ENCODE assay signal across 1 cellular context in genomic region chr6:5082487-5083306, GRCh38.
TF ChIP-seq lines count a peak whose summit lies in the region.

No MANE protein-coding gene starts in this region.

TF ChIP-seq in HepG2, 621 proteins besides CTCF, POLR2A, EP300 and RAD21 (continued from another document and continues in another):
- TF ChIP-seq ZNF704 (CRISPR knock-in tag; IDR thresholded peaks at IDR 0.05; ENCODE audit: borderline replicate concordance) (no peak), ZFP41 (CRISPR knock-in tag; IDR thresholded peaks at IDR 0.05; ENCODE audit: borderline replicate concordance) (peak; percentile 71; the same call in 1 of the 2 replicates), ZNF567 (CRISPR knock-in tag; IDR thresholded peaks at IDR 0.05; ENCODE audit: borderline replicate concordance) (peak; percentile 67; the same call in 1 of the 2 replicates), ZBTB42 (CRISPR knock-in tag; IDR thresholded peaks at IDR 0.05) (no peak), GPN1 (CRISPR knock-in tag; IDR thresholded peaks at IDR 0.05; ENCODE audit: borderline replicate concordance) (no peak), EHMT2 (IDR thresholded peaks at IDR 0.05; ENCODE audit: borderline replicate concordance, low read depth, low read length) (no peak; the same call in 1 of the 2 replicates), ZNF431 (CRISPR knock-in tag; IDR thresholded peaks at IDR 0.05; ENCODE audit: borderline replicate concordance, low read depth) (peak; percentile 80; the same call in 1 of the 2 replicates), SIX1 (CRISPR knock-in tag; IDR thresholded peaks at IDR 0.05; ENCODE audit: borderline replicate concordance) (no peak), MBNL3 (CRISPR knock-in tag; conservative IDR thresholded peaks at IDR 0.05) (no peak), ZBTB38 (CRISPR knock-in tag; IDR thresholded peaks at IDR 0.05) (peak; percentile 79), ZNF432 (CRISPR knock-in tag; IDR thresholded peaks at IDR 0.05; ENCODE audit: borderline replicate concordance) (no peak), ZNF10 (CRISPR knock-in tag; IDR thresholded peaks at IDR 0.05; ENCODE audit: borderline replicate concordance, low read depth) (no peak), KAT2B (IDR thresholded peaks at IDR 0.05; ENCODE audit: borderline replicate concordance, low read depth, low read length) (no peak), ZNF644 (CRISPR knock-in tag; IDR thresholded peaks at IDR 0.05; ENCODE audit: low read depth) (no peak), HOXA3 (CRISPR knock-in tag; IDR thresholded peaks at IDR 0.05) (peak; percentile 79), ZNF225 (CRISPR knock-in tag; IDR thresholded peaks at IDR 0.05) (no peak), ZNF782 (CRISPR knock-in tag; IDR thresholded peaks at IDR 0.05; ENCODE audit: borderline replicate concordance) (no peak), SP5 (CRISPR knock-in tag; IDR thresholded peaks at IDR 0.05; ENCODE audit: borderline replicate concordance, low read depth) (peak; percentile 79), ZBTB1 (CRISPR knock-in tag; IDR thresholded peaks at IDR 0.05; ENCODE audit: borderline replicate concordance) (no peak; the same call in 1 of the 2 replicates), YY1 (IDR thresholded peaks at IDR 0.05; ENCODE audit: insufficient read depth, insufficient replicate concordance, low read depth, low read length) (peak; percentile 41), ZNF577 (CRISPR knock-in tag; IDR thresholded peaks at IDR 0.05; ENCODE audit: borderline replicate concordance, low read depth) (no peak), ZNF777 (CRISPR knock-in tag; IDR thresholded peaks at IDR 0.05) (no peak), HNRNPH1 (optimal IDR thresholded peaks at IDR 0.05; ENCODE audit: low read depth, low read length) (no peak), ZNF709 (CRISPR knock-in tag; IDR thresholded peaks at IDR 0.05) (peak; percentile 92), HIC2 (CRISPR knock-in tag; IDR thresholded peaks at IDR 0.05; ENCODE audit: low read depth) (peak; percentile 67; the same call in 1 of the 2 replicates), IKZF4 (CRISPR knock-in tag; IDR thresholded peaks at IDR 0.05; ENCODE audit: borderline replicate concordance, low read depth, not compliant biosample characterization) (peak; percentile 94), CBX1 (IDR thresholded peaks at IDR 0.05; ENCODE audit: low read depth) (no peak), ZNF350 (CRISPR knock-in tag; IDR thresholded peaks at IDR 0.05; ENCODE audit: borderline replicate concordance, low read depth) (peak; percentile 83), GFI1 (CRISPR knock-in tag; IDR thresholded peaks at IDR 0.05; ENCODE audit: borderline replicate concordance) (peak; percentile 81; the same call in 1 of the 2 replicates), ZNF382 (CRISPR knock-in tag; IDR thresholded peaks at IDR 0.05; ENCODE audit: borderline replicate concordance) (no peak), TIGD3 (CRISPR knock-in tag; IDR thresholded peaks at IDR 0.05; ENCODE audit: borderline replicate concordance) (no peak), ZNF891 (CRISPR knock-in tag; IDR thresholded peaks at IDR 0.05) (no peak; the same call in 1 of the 2 replicates), NFKB2 (CRISPR knock-in tag; IDR thresholded peaks at IDR 0.05; ENCODE audit: borderline replicate concordance) (peak; percentile 31; the same call in 1 of the 2 replicates), XBP1 (CRISPR knock-in tag; IDR thresholded peaks at IDR 0.05) (no peak), ARNT (IDR thresholded peaks at IDR 0.05) (no peak), ZNF639 (CRISPR knock-in tag; conservative IDR thresholded peaks at IDR 0.05) (no peak), HDAC2 (CRISPR knock-in tag; IDR thresholded peaks at IDR 0.05) (peak; percentile 82), HNF1A (IDR thresholded peaks at IDR 0.05; ENCODE audit: low read depth) (no peak; the same call in 1 of the 2 replicates), HNF1A (CRISPR knock-in tag; IDR thresholded peaks at IDR 0.05; ENCODE audit: borderline replicate concordance) (no peak), ZNF788 (CRISPR knock-in tag; IDR thresholded peaks at IDR 0.05; ENCODE audit: borderline replicate concordance) (peak; percentile 79; the same call in 1 of the 2 replicates), ZNF207 (IDR thresholded peaks at IDR 0.05; ENCODE audit: borderline replicate concordance) (no peak), NFYC (CRISPR knock-in tag; IDR thresholded peaks at IDR 0.05) (peak; percentile 35), PBX3 (CRISPR knock-in tag; IDR thresholded peaks at IDR 0.05; ENCODE audit: borderline replicate concordance) (no peak), MIER2 (CRISPR knock-in tag; IDR thresholded peaks at IDR 0.05) (no peak; the same call in 1 of the 2 replicates), RELA (CRISPR knock-in tag; IDR thresholded peaks at IDR 0.05) (no peak), ZNF451 (CRISPR knock-in tag; IDR thresholded peaks at IDR 0.05) (0 out of 2 replicates have a peak, but pooled peaks have one; percentile 60), NFIB (CRISPR knock-in tag; IDR thresholded peaks at IDR 0.05; ENCODE audit: borderline replicate concordance) (no peak), HMG20A (CRISPR knock-in tag; IDR thresholded peaks at IDR 0.05; ENCODE audit: borderline replicate concordance) (no peak; the same call in 1 of the 2 replicates), EZH2 (conservative IDR thresholded peaks at IDR 0.05; ENCODE audit: low read depth, low read length) (no peak), ZNF230 (CRISPR knock-in tag; IDR thresholded peaks at IDR 0.05) (0 out of 2 replicates have a peak, but pooled peaks have one; percentile 55)
- TF ChIP-seq, protein P1, sequence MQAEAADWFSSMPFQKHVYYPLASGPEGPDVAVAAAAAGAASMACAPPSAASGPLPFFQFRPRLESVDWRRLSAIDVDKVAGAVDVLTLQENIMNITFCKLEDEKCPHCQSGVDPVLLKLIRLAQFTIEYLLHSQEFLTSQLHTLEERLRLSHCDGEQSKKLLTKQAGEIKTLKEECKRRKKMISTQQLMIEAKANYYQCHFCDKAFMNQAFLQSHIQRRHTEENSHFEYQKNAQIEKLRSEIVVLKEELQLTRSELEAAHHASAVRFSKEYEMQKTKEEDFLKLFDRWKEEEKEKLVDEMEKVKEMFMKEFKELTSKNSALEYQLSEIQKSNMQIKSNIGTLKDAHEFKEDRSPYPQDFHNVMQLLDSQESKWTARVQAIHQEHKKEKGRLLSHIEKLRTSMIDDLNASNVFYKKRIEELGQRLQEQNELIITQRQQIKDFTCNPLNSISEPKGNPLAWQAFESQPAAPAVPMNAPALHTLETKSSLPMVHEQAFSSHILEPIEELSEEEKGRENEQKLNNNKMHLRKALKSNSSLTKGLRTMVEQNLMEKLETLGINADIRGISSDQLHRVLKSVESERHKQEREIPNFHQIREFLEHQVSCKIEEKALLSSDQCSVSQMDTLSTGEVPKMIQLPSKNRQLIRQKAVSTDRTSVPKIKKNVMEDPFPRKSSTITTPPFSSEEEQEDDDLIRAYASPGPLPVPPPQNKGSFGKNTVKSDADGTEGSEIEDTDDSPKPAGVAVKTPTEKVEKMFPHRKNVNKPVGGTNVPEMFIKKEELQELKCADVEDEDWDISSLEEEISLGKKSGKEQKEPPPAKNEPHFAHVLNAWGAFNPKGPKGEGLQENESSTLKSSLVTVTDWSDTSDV (CRISPR knock-in tag; IDR thresholded peaks at IDR 0.05): no peak
- TF ChIP-seq, protein P2, sequence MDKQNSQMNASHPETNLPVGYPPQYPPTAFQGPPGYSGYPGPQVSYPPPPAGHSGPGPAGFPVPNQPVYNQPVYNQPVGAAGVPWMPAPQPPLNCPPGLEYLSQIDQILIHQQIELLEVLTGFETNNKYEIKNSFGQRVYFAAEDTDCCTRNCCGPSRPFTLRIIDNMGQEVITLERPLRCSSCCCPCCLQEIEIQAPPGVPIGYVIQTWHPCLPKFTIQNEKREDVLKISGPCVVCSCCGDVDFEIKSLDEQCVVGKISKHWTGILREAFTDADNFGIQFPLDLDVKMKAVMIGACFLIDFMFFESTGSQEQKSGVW (CRISPR knock-in tag; IDR thresholded peaks at IDR 0.05; ENCODE audit: borderline replicate concordance): no peak
- TF ChIP-seq, protein P3, sequence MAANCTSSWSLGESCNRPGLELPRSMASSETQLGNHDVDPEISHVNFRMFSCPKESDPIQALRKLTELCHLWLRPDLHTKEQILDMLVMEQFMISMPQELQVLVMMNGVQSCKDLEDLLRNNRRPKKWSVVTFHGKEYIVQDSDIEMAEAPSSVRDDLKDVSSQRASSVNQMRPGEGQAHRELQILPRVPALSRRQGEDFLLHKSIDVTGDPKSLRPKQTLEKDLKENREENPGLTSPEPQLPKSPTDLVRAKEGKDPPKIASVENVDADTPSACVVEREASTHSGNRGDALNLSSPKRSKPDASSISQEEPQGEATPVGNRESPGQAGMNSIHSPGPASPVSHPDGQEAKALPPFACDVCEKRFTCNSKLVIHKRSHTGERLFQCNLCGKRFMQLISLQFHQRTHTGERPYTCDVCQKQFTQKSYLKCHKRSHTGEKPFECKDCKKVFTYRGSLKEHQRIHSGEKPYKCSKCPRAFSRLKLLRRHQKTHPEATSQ (CRISPR knock-in tag; IDR thresholded peaks at IDR 0.05; ENCODE audit: borderline replicate concordance): 0 out of 2 replicates have a peak, but pooled peaks have one; percentile 63
